In the genomic region with DNA sequence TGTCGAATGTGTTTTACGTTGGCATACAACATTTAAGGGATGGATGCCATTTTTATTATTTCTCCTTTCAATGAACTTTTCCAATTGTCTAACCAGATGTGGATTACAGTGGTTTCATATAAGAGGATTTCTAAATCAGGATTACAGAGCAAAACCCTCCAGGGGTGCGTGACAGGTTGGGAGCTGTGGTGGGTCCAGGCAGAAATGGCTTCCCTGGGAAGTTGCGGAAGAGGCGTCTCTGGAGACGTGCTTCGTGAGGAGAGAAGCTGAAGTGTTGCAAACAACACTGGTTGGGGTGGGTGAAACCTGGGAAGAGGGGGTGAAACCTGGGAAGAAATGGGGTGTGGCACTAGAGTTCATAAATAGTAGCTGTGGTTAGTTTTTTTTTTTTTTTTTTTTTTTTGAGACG, we compare ENCODE assay signal across 22 cellular contexts. TPM values are rescaled to one million over a fixed set of nuclear protein-coding genes. Genes with fewer than 3 reads are reported as not detected.
A peak's percentile ranks its signal among the peaks of the same experiment; 100 is the strongest.
DNase-seq lines count a peak whose midpoint lies in the region; ATAC-seq, FAIRE-seq and TF ChIP-seq lines count a peak whose summit lies in the region.
"Had no signal": no experiment of that assay in that cellular context is flagged by ENCODE, and none has a peak within 500 bp of the region (broad histone marks: within the 10 kb centered on the region; RNA-seq: fewer than 3 reads in every experiment).

No MANE protein-coding gene starts in this region.

- no peaks in the 10 kb centered on the region for H3K27me3 ChIP-seq in mammary epithelial cell (ENCODE audit: insufficient read depth, low read length)
- H3K27me3 ChIP-seq in K562 (ENCODE audit: control insufficient read depth in 2 of 2, insufficient read depth in 2 of 2, low read length in 2 of 2): 0 out of 5 replicates have a peak, but pooled peaks cover 0 to 2% of the 10 kb centered on the region in 2 experiments
- H3K27me3 ChIP-seq: breast epithelium, hepatocyte, right lobe of liver, transverse colon had no signal

- dilution Hi-C loops in mammary epithelial cell (cut with HindIII; ENCODE audit: low sequenced_read_pairs): no loop called here

- peaks cover 13% of the 10 kb centered on the region for H3K4me1 ChIP-seq in mammary epithelial cell (ENCODE audit: insufficient read depth, low read length)
- peaks cover 4 to 7% of the 10 kb centered on the region in 2 experiments; a peak in 3 of 5 replicates for H3K4me1 ChIP-seq in K562 (replicated peaks in 1 of 2; ENCODE audit: control insufficient read depth in 2 of 2, insufficient read depth in 2 of 2, low read length in 2 of 2)
- H3K4me1 ChIP-seq: breast epithelium, right lobe of liver had no signal

- no peak for TF ChIP-seq EP300 in K562 (IDR thresholded peaks at IDR 0.05; ENCODE audit: low read length)

- no peaks in the 10 kb centered on the region for H3K27me3 Mint-ChIP-seq in MCF 10A (ENCODE audit: insufficient read depth, unreplicated experiment)
- H3K27me3 Mint-ChIP-seq in neural crest cell (ENCODE audit: low read depth): peaks cover 9% of the 10 kb centered on the region

- H3K9me3 ChIP-seq in mammary epithelial cell (replicated peaks; ENCODE audit: insufficient read depth, low read length) (no peaks in the 10 kb centered on the region), K562 (replicated peaks; ENCODE audit: control insufficient read depth, insufficient read depth, low read depth, low read length) (no peaks in the 10 kb centered on the region)
- H3K9me3 ChIP-seq: breast epithelium, neutrophil, right lobe of liver, transverse colon had no signal

- H3K9me3 Mint-ChIP-seq in MCF 10A (ENCODE audit: unreplicated experiment): no peaks in the 10 kb centered on the region
- no peaks in the 10 kb centered on the region for H3K9me3 Mint-ChIP-seq in neural crest cell
- H3K9me3 Mint-ChIP-seq: activated naive CD4-positive, alpha-beta T cell treated with anti-CD3 and anti-CD28 coated beads for 36 hours had no signal

- H3K27ac ChIP-seq in mammary epithelial cell (ENCODE audit: insufficient read depth, low read depth, low read length): no peak overlapping the region
- no peak overlapping the region for H3K27ac ChIP-seq in K562 (ENCODE audit: extremely low read depth, low read depth, low read length)
- H3K27ac ChIP-seq: breast epithelium, hepatocyte, neutrophil, right lobe of liver had no signal

- TF ChIP-seq CTCF in MCF 10A (IDR thresholded peaks at IDR 0.05; ENCODE audit: unreplicated experiment) (no peak), mammary epithelial cell (conservative IDR thresholded peaks at IDR 0.05 in 1 of 2, IDR thresholded peaks at IDR 0.05 in 1 of 2; ENCODE audit: extremely low read depth in 1 of 2, insufficient read depth in 1 of 2, low read depth in 1 of 2, low read length in 2 of 2) (no peak), K562 (IDR thresholded peaks at IDR 0.05 in 2 of 3, conservative IDR thresholded peaks at IDR 0.05 in 1 of 3; ENCODE audit: insufficient read depth in 2 of 3, low read depth in 1 of 3, low read length in 3 of 3) (no peak), neural crest cell (conservative IDR thresholded peaks at IDR 0.05) (no peak)

- H4K20me1 ChIP-seq in mammary epithelial cell (ENCODE audit: insufficient read depth, low read length): no peaks in the 10 kb centered on the region
- H4K20me1 ChIP-seq in K562 (replicated peaks; ENCODE audit: control insufficient read depth, insufficient read depth, low read length): no peaks in the 10 kb centered on the region

- H3K4me3 ChIP-seq in mammary epithelial cell (replicated peaks in 1 of 3; ENCODE audit: insufficient read depth in 1 of 3, low read depth in 2 of 3, low read length in 3 of 3) (no peak overlapping the region), K562 (no peak overlapping the region)
- H3K4me3 ChIP-seq: breast epithelium, hepatocyte, right lobe of liver, transverse colon had no signal

- H3K9ac ChIP-seq in mammary epithelial cell (ENCODE audit: insufficient read depth, low read length): no peak overlapping the region
- 0 out of 4 replicates have a peak overlapping the region, but pooled peaks of 1 of the 2 experiments have one; percentile 55 for H3K9ac ChIP-seq in K562 (ENCODE audit: insufficient read depth in 1 of 2, low read depth in 2 of 2, low read length in 2 of 2)

- no peak overlapping the region for H2AFZ ChIP-seq in mammary epithelial cell (ENCODE audit: low read depth, low read length)
- H2AFZ ChIP-seq in K562 (ENCODE audit: low read depth, low read length): no peak overlapping the region
- H2AFZ ChIP-seq: hepatocyte had no signal

- BruUV-seq in MCF 10A (replicated peaks; lab: Mats Ljungman, UMichigan) (no TSS peak), mammary epithelial cell (replicated peaks; lab: Mats Ljungman, UMichigan) (no TSS peak), K562 (replicated peaks; lab: Mats Ljungman, UMichigan) (no TSS peak)

- POLR2A ChIA-PET in MCF 10A (lab: Yijun Ruan, JAX): interaction anchor here (0.6 to 4.0 kb wide), 6 partner anchors 13 to 240 kb away, joined by 3 to 14 read pairs (median 3); a partner anchor contains a TSS
- POLR2A ChIA-PET in K562 (lab: Yijun Ruan, JAX): interaction anchor here (0.9 kb wide), 1 partner anchor 15 kb away, joined by 3 read pairs; no protein-coding TSS in a partner anchor

- H3K9me1 ChIP-seq in K562 (ENCODE audit: control insufficient read depth, insufficient read depth, low read length): no peaks in the 10 kb centered on the region

- peaks cover 49% of the 10 kb centered on the region for H3K4me1 Mint-ChIP-seq in MCF 10A (ENCODE audit: insufficient read depth, unreplicated experiment)
- H3K4me1 Mint-ChIP-seq in neural crest cell: peaks cover 12% of the 10 kb centered on the region

- no peak for FAIRE-seq in K562 (lab: Jason Lieb, UNC)
- FAIRE-seq: G401.6, kidney had no signal

- ATAC-seq in K562 (no peak), GM18517 (IDR thresholded peaks at IDR 0.05; ENCODE audit: unreplicated experiment) (no peak), HG03460 (IDR thresholded peaks at IDR 0.05; ENCODE audit: unreplicated experiment) (no peak)
- ATAC-seq: right lobe of liver had no signal

- CTCF ChIA-PET in MCF 10A (lab: Yijun Ruan, JAX): interaction anchor here (0.7 to 2.1 kb wide), 9 partner anchors 9 to 1010 kb away, joined by 3 to 12 read pairs (median 3); a partner anchor contains a TSS
- CTCF ChIA-PET in mammary epithelial cell (lab: Charles Lee; ENCODE audit: low non-redundant PET): no interaction called here
- CTCF ChIA-PET in K562 (lab: Yijun Ruan, JAX; ENCODE audit: low intra/inter-chr PET ratio): no interaction called here

- TF ChIP-seq RAD21 in K562 (CRISPR knock-in tag; conservative IDR thresholded peaks at IDR 0.05 in 1 of 2, IDR thresholded peaks at IDR 0.05 in 1 of 2): no peak

- H3K4me2 ChIP-seq in mammary epithelial cell (ENCODE audit: insufficient read depth, low read depth, low read length) (no peak overlapping the region), K562 (ENCODE audit: insufficient read depth, low read length) (peak overlapping the region; percentile 12; the same call in 1 of the 2 replicates)
- H3K4me2 ChIP-seq: hepatocyte had no signal

- TF ChIP-seq POLR2A in K562 (conservative IDR thresholded peaks at IDR 0.05): no peak

- in situ Hi-C loops in mammary epithelial cell (cut with MboI; ENCODE audit: low sequenced_read_pairs in 2 of 2) (loop anchor here in 1 of 2 donors (25.0 kb wide), 1 partner anchor 608 kb away; no protein-coding TSS in a partner anchor), K562 (cut with MboI) (no loop called here)

- H3K4me3 Mint-ChIP-seq in MCF 10A (ENCODE audit: unreplicated experiment) (no peak overlapping the region), neural crest cell (peak overlapping the region; percentile 41)
- H3K4me3 Mint-ChIP-seq: activated naive CD4-positive, alpha-beta T cell treated with anti-CD3 and anti-CD28 coated beads for 36 hours had no signal

- H3K36me3 Mint-ChIP-seq in MCF 10A (ENCODE audit: insufficient read depth, unreplicated experiment) (peaks cover 33% of the 10 kb centered on the region), neural crest cell (ENCODE audit: low read depth) (no peaks in the 10 kb centered on the region)

- intact Hi-C loops in MCF 10A (cut with micrococcal nuclease) (loop anchor here (10.0 kb wide), 1 partner anchor 500 kb away; no protein-coding TSS in a partner anchor), mammary epithelial cell (cut with micrococcal nuclease) (loop anchor here (1.0 to 10.0 kb wide), 2 partner anchors 183 to 480 kb away; a partner anchor contains a TSS), K562 (cut with micrococcal nuclease) (no loop called here)

- WGBS in mammary epithelial cell (ENCODE audit: low coverage, missing lambda C conversion rate): 80% methylated on average over 4 of the region's 8 CpGs
- 26% methylated on average over 7 of the region's 8 CpGs for WGBS in K562 (ENCODE audit: insufficient coverage, low coverage, missing lambda C conversion rate)

- H3K27ac Mint-ChIP-seq in MCF 10A (ENCODE audit: low read depth, unreplicated experiment): peak overlapping the region; percentile 73
- H3K27ac Mint-ChIP-seq in neural crest cell (ENCODE audit: unreplicated experiment): no peak overlapping the region
- H3K27ac Mint-ChIP-seq: activated naive CD4-positive, alpha-beta T cell treated with anti-CD3 and anti-CD28 coated beads for 36 hours had no signal

- no peaks in the 10 kb centered on the region for H3K36me3 ChIP-seq in mammary epithelial cell (ENCODE audit: insufficient read depth, low read length)
- H3K36me3 ChIP-seq in K562 (ENCODE audit: control insufficient read depth, insufficient read depth, low read length): peaks cover 2% of the 10 kb centered on the region; the same call in 1 of the 3 replicates
- H3K36me3 ChIP-seq: breast epithelium had no signal

- no peak for DNase-seq in MCF 10A (ENCODE audit: unreplicated experiment)
- no peak for DNase-seq in mammary epithelial cell
- DNase-seq in K562 (ENCODE audit: extremely low read depth in 1 of 4, low spot score in 3 of 4): no peak
- no peak for DNase-seq in neural crest cell (ENCODE audit: low read depth, low spot score)
- no peak for DNase-seq in ecto neural progenitor cell (ENCODE audit: low spot score)
- DNase-seq in Kasumi-1 (lab: John Stamatoyannopoulos, UW): no peak
- DNase-seq: activated CD4-positive, alpha-beta T cell treated with anti-CD3 and anti-CD28 coated beads for 48 hours; activated naive CD4-positive, alpha-beta T cell treated with anti-CD3 and anti-CD28 coated beads for 36 hours; activated T-cell treated with anti-CD3 and anti-CD28 coated beads for 4 hours; kidney; NCI-H2081 treated with DMSO at 0.1 percent for 48 hours; NCI-H748 treated with DMSO at 0.1 percent for 48 hours; PC-3; right lobe of liver; stimulated activated CD4-positive, alpha-beta T cell treated with anti-CD3 and anti-CD28 coated beads, Interleukin-2, amount 100 ng/mL, for 48 hours; transverse colon had no signal

- H3K79me2 ChIP-seq in mammary epithelial cell (ENCODE audit: insufficient read depth, low read length) (peaks cover 5% of the 10 kb centered on the region), K562 (ENCODE audit: control insufficient read depth, insufficient read depth, low read length) (peaks cover 6% of the 10 kb centered on the region; the same call in 2 of the 3 replicates)

RNA-seq across cellular contexts. Expression of a gene that starts 4.5 kb away (rescaled TPM):
- 103 and 119 TPM in 2 replicates for total RNA-seq in MCF 10A (2022)
- 10 to 100 TPM; 31.8 to 58.5 TPM for total RNA-seq in mammary epithelial cell
- polyA plus RNA-seq in mammary epithelial cell: 120 TPM
- polyA minus RNA-seq in mammary epithelial cell: 11.9 TPM
- 7.4 and 7.5 TPM in 2 replicates for total RNA-seq in K562 (2011; cell fraction: chromatin; rRNA removed; ENCODE audit: low replicate concordance)
- 12.2 and 13.7 TPM in 2 replicates for total RNA-seq in K562 (2011; cell fraction: nucleolus; rRNA removed)
- total RNA-seq in K562 (2011; cell fraction: nucleoplasm; rRNA removed): 10.2 and 11.1 TPM in 2 replicates
- 67.4 and 70.7 TPM in 2 replicates for total RNA-seq in K562 (2014; rRNA removed)
- 92.1 and 105 TPM in 2 replicates for total RNA-seq in K562 (2014; rRNA removed; fragmentation: Illumina TruSeq; extraction: Trizol)
- total RNA-seq in K562 (2015; rRNA removed; fragmentation: Illumina TruSeq; extraction: Trizol): 82.4 and 88.9 TPM in 2 replicates
- 63.7 and 70.8 TPM in 2 replicates for total RNA-seq in K562 (2021)
- polyA plus RNA-seq in K562 (2011; rRNA removed): 110 and 134 TPM in 2 replicates
- polyA plus RNA-seq in K562 (2011; cell fraction: cytosol; rRNA removed): 73.9 and 87.3 TPM in 2 replicates
- 31.9 and 44.8 TPM in 2 replicates for polyA plus RNA-seq in K562 (2011; cell fraction: nucleus; rRNA removed)
- polyA plus RNA-seq in K562 (2012): 48.7 and 91.6 TPM in 2 replicates
- 80.2 and 96.2 TPM in 2 replicates for polyA plus RNA-seq in K562 (2014; fragmentation: Illumina TruSeq; extraction: Trizol)
- polyA plus RNA-seq in K562 (2014; fragmentation: Nextera tagmentation; extraction: Ambion mirVana): 100 to 1,000 TPM; 319 to 328 TPM
- polyA plus RNA-seq in K562 (2014; rRNA removed): 112 and 124 TPM in 2 replicates
- 62.8 and 70.0 TPM in 2 replicates for polyA minus RNA-seq in K562 (2011; rRNA and poly(A)+ RNA removed)
- 24.8 and 36.9 TPM in 2 replicates for polyA minus RNA-seq in K562 (2011; cell fraction: cytosol; rRNA and poly(A)+ RNA removed)
- polyA minus RNA-seq in K562 (2011; cell fraction: nucleus; rRNA and poly(A)+ RNA removed): 6.6 and 14.6 TPM in 2 replicates
- total RNA-seq in neural crest cell: 54.6 and 57.5 TPM in 2 replicates

RNA-seq across cellular contexts. Expression of a gene that starts 28.8 kb away (rescaled TPM):
- total RNA-seq in MCF 10A (2022) (171 and 243 TPM in 2 replicates), mammary epithelial cell (100 to 1,000 TPM; 147 to 154 TPM), K562 (2014; rRNA removed) (50.0 and 63.8 TPM in 2 replicates), K562 (2014; rRNA removed; fragmentation: Illumina TruSeq; extraction: Trizol) (111 and 118 TPM in 2 replicates), K562 (2015; rRNA removed; fragmentation: Illumina TruSeq; extraction: Trizol) (108 and 112 TPM in 2 replicates), K562 (2021) (94.1 and 95.9 TPM in 2 replicates), neural crest cell (71.8 and 76.4 TPM in 2 replicates)
- polyA plus RNA-seq in mammary epithelial cell (213 TPM), K562 (2011; rRNA removed) (128 and 173 TPM in 2 replicates), K562 (2014; fragmentation: Illumina TruSeq; extraction: Trizol) (128 and 132 TPM in 2 replicates), K562 (2014; fragmentation: Nextera tagmentation; extraction: Ambion mirVana) (100 to 1,000 TPM; 368 to 395 TPM), K562 (2014; rRNA removed) (82.7 and 108 TPM in 2 replicates)
- 157 TPM for polyA minus RNA-seq in mammary epithelial cell
- 118 and 124 TPM in 2 replicates for total RNA-seq in K562 (2011; cell fraction: chromatin; rRNA removed; ENCODE audit: low replicate concordance)
- 113 and 119 TPM in 2 replicates for total RNA-seq in K562 (2011; cell fraction: nucleolus; rRNA removed)
- 146 and 237 TPM in 2 replicates for total RNA-seq in K562 (2011; cell fraction: nucleoplasm; rRNA removed)
- 67.8 and 95.8 TPM in 2 replicates for polyA plus RNA-seq in K562 (2011; cell fraction: cytosol; rRNA removed)
- polyA plus RNA-seq in K562 (2011; cell fraction: nucleus; rRNA removed): 83.5 and 94.0 TPM in 2 replicates
- polyA plus RNA-seq in K562 (2012): 159 and 359 TPM in 2 replicates
- 81.0 and 108 TPM in 2 replicates for polyA minus RNA-seq in K562 (2011; rRNA and poly(A)+ RNA removed)
- polyA minus RNA-seq in K562 (2011; cell fraction: cytosol; rRNA and poly(A)+ RNA removed): 20.7 and 53.3 TPM in 2 replicates
- 28.9 and 30.8 TPM in 2 replicates for polyA minus RNA-seq in K562 (2011; cell fraction: nucleus; rRNA and poly(A)+ RNA removed)
